Comparison of ENCODE assay signal across 16 cellular contexts in genomic region chr5:39521945-39522590, GRCh38.
DNase-seq lines count a peak whose midpoint lies in the region; ATAC-seq and TF ChIP-seq lines count a peak whose summit lies in the region.
"Had no signal": no experiment of that assay in that cellular context is flagged by ENCODE, and none has a peak within 500 bp of the region (broad histone marks: within the 10 kb centered on the region; RNA-seq: fewer than 3 reads in every experiment).

No MANE protein-coding gene starts in this region.

- H3K27ac ChIP-seq in osteoblast (ENCODE audit: low read depth, low read length) (peak overlapping the region; percentile 86), left ventricle myocardium inferior (replicated peaks) (no peak overlapping the region)
- H3K27ac ChIP-seq: C4-2B had no signal

- BruUV-seq in Calu3 (replicated peaks; lab: Mats Ljungman, UMichigan) = no TSS peak

- H3K27ac Mint-ChIP-seq in Calu3 (ENCODE audit: unreplicated experiment) = peak overlapping the region; percentile 23
- H3K27ac Mint-ChIP-seq: CD8-positive, alpha-beta T cell; GM23338 had no signal

- ATAC-seq in GM18868 (IDR thresholded peaks at IDR 0.05; ENCODE audit: unreplicated experiment) = no peak
- ATAC-seq: CD8-positive, alpha-beta T cell; GM23338 had no signal

- H3K4me1 Mint-ChIP-seq in Calu3 (ENCODE audit: low read depth, unreplicated experiment) = peaks cover 12% of the 10 kb centered on the region

- no peaks in the 10 kb centered on the region for H4K20me1 ChIP-seq in osteoblast (ENCODE audit: insufficient read depth, low read length)

- no peaks in the 10 kb centered on the region for H3K36me3 Mint-ChIP-seq in Calu3 (ENCODE audit: insufficient read depth, unreplicated experiment)
- H3K36me3 Mint-ChIP-seq: CD8-positive, alpha-beta T cell had no signal

- H3K79me2 ChIP-seq in osteoblast (ENCODE audit: insufficient read depth, low read length) = no peaks in the 10 kb centered on the region

- H3K4me2 ChIP-seq in osteoblast (ENCODE audit: insufficient read depth, low read length) = no peak overlapping the region
- H3K4me2 ChIP-seq: GM23338 had no signal

- H3K36me3 ChIP-seq in osteoblast (ENCODE audit: insufficient read depth, low read length) (no peaks in the 10 kb centered on the region), left ventricle myocardium inferior (no peaks in the 10 kb centered on the region)
- H3K36me3 ChIP-seq: BE2C had no signal

- H3K27me3 ChIP-seq in osteoblast (ENCODE audit: insufficient read depth, low read length) (no peaks in the 10 kb centered on the region), left ventricle myocardium inferior (ENCODE audit: low read depth) (no peaks in the 10 kb centered on the region)
- H3K27me3 ChIP-seq: BE2C had no signal

- no peaks in the 10 kb centered on the region for H3K9me3 ChIP-seq in osteoblast (ENCODE audit: low read depth, low read length)
- no peaks in the 10 kb centered on the region for H3K9me3 ChIP-seq in left ventricle myocardium inferior (replicated peaks)
- H3K9me3 ChIP-seq: BE2C had no signal

- intact Hi-C loops in Calu3 (cut with micrococcal nuclease; ENCODE audit: unreplicated experiment) (no loop called here), left ventricle myocardium inferior (cut with micrococcal nuclease) (no loop called here)

- H3K27me3 Mint-ChIP-seq in Calu3 (ENCODE audit: unreplicated experiment) = no peaks in the 10 kb centered on the region

- TF ChIP-seq CTCF in Calu3 (IDR thresholded peaks at IDR 0.05; ENCODE audit: unreplicated experiment) (no peak), osteoblast (IDR thresholded peaks at IDR 0.05; ENCODE audit: extremely low read depth, low read depth, low read length) (no peak), left ventricle myocardium inferior (IDR thresholded peaks at IDR 0.05; ENCODE audit: borderline replicate concordance) (no peak)

- H3K4me3 ChIP-seq in osteoblast (ENCODE audit: insufficient read depth, low read length) (no peak overlapping the region), left ventricle myocardium inferior (no peak overlapping the region)
- H3K4me3 ChIP-seq: GM23338 had no signal

- DNase-seq in Calu3 = no peak
- peak; percentile 51 for DNase-seq in LHCN-M2 (ENCODE audit: low read depth)
- DNase-seq in fibroblast of gingiva (ENCODE audit: low read depth) = peak; percentile 10
- DNase-seq in osteoblast (ENCODE audit: insufficient read length, low spot score, missing footprints) = no peak
- DNase-seq in left ventricle myocardium inferior = no peak
- no peak for DNase-seq in CD1c-positive myeloid dendritic cell (ENCODE audit: extremely low spot score)
- DNase-seq in NCI-H82 (lab: John Stamatoyannopoulos, UW) = no peak
- DNase-seq: BE2C; CD8-positive, alpha-beta T cell; COR-L47; DND-41; GF-D8; H7 had no signal

- H3K9me3 Mint-ChIP-seq in Calu3 (ENCODE audit: low read depth, unreplicated experiment) = no peaks in the 10 kb centered on the region
- H3K9me3 Mint-ChIP-seq: CD8-positive, alpha-beta T cell had no signal

- CTCF ChIA-PET in Calu3 (lab: Charles Lee) = no interaction called here

- H3K4me3 Mint-ChIP-seq in Calu3 (ENCODE audit: low read depth, unreplicated experiment) = no peak overlapping the region
- H3K4me3 Mint-ChIP-seq: CD8-positive, alpha-beta T cell; GM23338 had no signal

- no peak overlapping the region for H2AFZ ChIP-seq in osteoblast (ENCODE audit: low read length)
- H2AFZ ChIP-seq: GM23338 had no signal

- H3K4me1 ChIP-seq in osteoblast (ENCODE audit: insufficient read depth, low read length) (peaks cover 76% of the 10 kb centered on the region), left ventricle myocardium inferior (peaks cover 35% of the 10 kb centered on the region)
- H3K4me1 ChIP-seq: BE2C had no signal

Comparison
In these comparisons a context has a peak if more than half of its experiments do, and no peak if none do; other contexts are left out.
1. DNase-seq: peak in LHCN-M2 (single experiment) and fibroblast of gingiva (single experiment); none in Calu3 (single experiment), osteoblast (single experiment), left ventricle myocardium inferior (single experiment), CD1c-positive myeloid dendritic cell (single experiment) and NCI-H82 (single experiment).